1 cellular context compared by ENCODE assay signal in the genomic region with DNA sequence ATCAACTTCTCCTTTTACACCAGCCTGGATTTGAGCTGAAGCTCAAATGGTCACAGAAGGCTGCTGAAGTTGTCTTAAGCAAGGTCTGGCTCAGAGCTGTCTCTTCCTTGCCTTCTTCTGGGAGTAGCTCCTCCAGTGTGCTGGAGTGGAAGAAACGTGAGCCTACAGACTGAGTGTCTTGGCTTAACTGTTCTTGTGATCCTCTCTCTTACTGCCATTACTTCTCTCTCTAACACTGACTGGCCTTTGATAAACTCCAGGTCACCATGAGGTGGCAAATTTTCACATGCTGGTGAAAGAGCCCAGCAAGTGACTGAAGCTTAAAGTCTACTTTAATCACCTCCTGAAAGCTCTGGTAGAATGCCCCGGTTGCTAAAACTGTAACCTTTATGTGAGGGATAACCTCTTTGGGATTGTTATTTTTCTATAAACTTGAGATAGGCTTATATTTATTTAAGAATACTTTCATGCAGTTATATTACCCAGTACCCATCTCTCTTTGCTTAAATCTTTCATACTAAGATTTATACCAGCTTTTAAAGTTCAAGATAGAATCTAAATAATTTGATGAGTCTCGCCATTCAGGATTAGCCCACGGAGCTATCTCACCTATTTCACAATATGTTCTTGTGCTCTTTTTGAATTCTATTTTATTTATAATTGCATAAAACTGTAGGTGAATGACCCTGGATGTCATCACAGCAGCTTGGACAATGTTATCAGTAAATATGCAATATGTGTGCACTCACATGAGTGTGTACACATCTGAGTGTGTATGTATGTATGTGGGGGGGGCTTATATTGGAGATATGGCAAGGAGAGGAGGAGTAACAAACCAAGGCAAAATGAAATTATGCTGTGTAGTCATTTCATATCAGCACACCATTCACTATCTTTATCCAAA.
TF ChIP-seq lines count a peak whose summit lies in the region.

No MANE protein-coding gene starts in this region.

TF ChIP-seq in SK-N-SH, 30 proteins besides CTCF, POLR2A, EP300 and RAD21 (continued from another document):
- TF ChIP-seq NRF1 (IDR thresholded peaks at IDR 0.05; ENCODE audit: low read depth, low read length) (no peak), NFIC (IDR thresholded peaks at IDR 0.05; ENCODE audit: borderline replicate concordance) (no peak), TCF12 (IDR thresholded peaks at IDR 0.05) (no peak), POLR2AphosphoS5 (IDR thresholded peaks at IDR 0.05; ENCODE audit: low read depth, low read length) (no peak), ELF1 (IDR thresholded peaks at IDR 0.05) (no peak), SMC3 (IDR thresholded peaks at IDR 0.05; ENCODE audit: low read depth, low read length) (no peak), MXI1 (IDR thresholded peaks at IDR 0.05; ENCODE audit: low read depth, low read length) (no peak), RXRA (IDR thresholded peaks at IDR 0.05; ENCODE audit: borderline replicate concordance, low read depth) (no peak), SIN3A (IDR thresholded peaks at IDR 0.05; ENCODE audit: borderline replicate concordance, low read depth, low read length) (no peak), EZH2phosphoT487 (IDR thresholded peaks at IDR 0.05; ENCODE audit: borderline replicate concordance, low read depth) (no peak), REST (IDR thresholded peaks at IDR 0.05; ENCODE audit: low read depth, low read length) (no peak), FOSL2 (IDR thresholded peaks at IDR 0.05; ENCODE audit: borderline replicate concordance, low read depth) (no peak), FOXJ3 (CRISPR knock-in tag; IDR thresholded peaks at IDR 0.05) (no peak), MEF2A (IDR thresholded peaks at IDR 0.05; ENCODE audit: borderline replicate concordance, low read depth) (no peak), GABPA (IDR thresholded peaks at IDR 0.05; ENCODE audit: low read depth) (no peak), ZBTB33 (IDR thresholded peaks at IDR 0.05; ENCODE audit: borderline replicate concordance, low read depth) (no peak)
- TF ChIP-seq, protein P1, sequence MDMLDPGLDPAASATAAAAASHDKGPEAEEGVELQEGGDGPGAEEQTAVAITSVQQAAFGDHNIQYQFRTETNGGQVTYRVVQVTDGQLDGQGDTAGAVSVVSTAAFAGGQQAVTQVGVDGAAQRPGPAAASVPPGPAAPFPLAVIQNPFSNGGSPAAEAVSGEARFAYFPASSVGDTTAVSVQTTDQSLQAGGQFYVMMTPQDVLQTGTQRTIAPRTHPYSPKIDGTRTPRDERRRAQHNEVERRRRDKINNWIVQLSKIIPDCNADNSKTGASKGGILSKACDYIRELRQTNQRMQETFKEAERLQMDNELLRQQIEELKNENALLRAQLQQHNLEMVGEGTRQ (IDR thresholded peaks at IDR 0.05; ENCODE audit: borderline replicate concordance, low read depth, low read length): no peak
